In genomic region chr2:173962036-173962435, GRCh38 we compare ENCODE assay signal across 9 cellular contexts. TPM values are rescaled to one million over a fixed set of nuclear protein-coding genes. Genes with fewer than 3 reads are reported as not detected.
DNase-seq lines count a peak whose midpoint lies in the region; ATAC-seq and TF ChIP-seq lines count a peak whose summit lies in the region.
"Had no signal": no experiment of that assay in that cellular context is flagged by ENCODE, and none has a peak within 500 bp of the region (broad histone marks: within the 10 kb centered on the region; RNA-seq: fewer than 3 reads in every experiment).

No MANE protein-coding gene starts in this region.

- intact Hi-C loops in esophagus squamous epithelium (cut with DNase I), result loop anchor here (10.0 kb wide), 1 partner anchor 73 kb away; no protein-coding TSS in a partner anchor

- H3K27ac ChIP-seq in esophagus squamous epithelium, result peak overlapping the region; percentile 98 to 100 (median 100)

- no peaks in the 10 kb centered on the region for H3K9me3 Mint-ChIP-seq in stimulated activated effector memory CD8-positive, alpha-beta T cell treated with anti-CD3 and anti-CD28 coated beads, Interleukin-12 subunit alpha, Interleukin-12 subunit beta, amount 100 ng/mL, for 72 hours

- H3K4me3 ChIP-seq in esophagus squamous epithelium, result peak overlapping the region; percentile 83 to 99 (median 94)

- no peak for ATAC-seq in stimulated activated effector memory CD8-positive, alpha-beta T cell treated with anti-CD3 and anti-CD28 coated beads, Interleukin-12 subunit alpha, Interleukin-12 subunit beta, amount 100 ng/mL, for 72 hours
- ATAC-seq in GM18858 (IDR thresholded peaks at IDR 0.05; ENCODE audit: unreplicated experiment), result no peak

- H3K36me3 Mint-ChIP-seq in stimulated activated effector memory CD8-positive, alpha-beta T cell treated with anti-CD3 and anti-CD28 coated beads, Interleukin-12 subunit alpha, Interleukin-12 subunit beta, amount 100 ng/mL, for 72 hours, result peaks cover 89% of the 10 kb centered on the region

- H3K36me3 ChIP-seq in esophagus squamous epithelium, result peaks cover 0 to 15% (median 0%) of the 10 kb centered on the region in 3 donors

- WGBS in esophagus squamous epithelium, 2 donors, result 30 to 42% methylated on average over 1 of the region's 1 CpG

- peaks cover 6 to 72% (median 42%) of the 10 kb centered on the region in 3 donors for H3K4me1 ChIP-seq in esophagus squamous epithelium

- DNase-seq in NOMO-1 (lab: John Stamatoyannopoulos, UW; ENCODE audit: unreplicated experiment in 2 of 2) (peak; percentile 21 to 34), NOMO-1 treated with dmso at 0.1 percent for 144 hours (lab: John Stamatoyannopoulos, UW; ENCODE audit: unreplicated experiment) (no peak), RPMI7951 (ENCODE audit: low read depth) (peak; percentile 13), esophagus squamous epithelium (lab: John Stamatoyannopoulos, UW) (no peak), HK-2 (ENCODE audit: unreplicated experiment) (no peak), SK-N-DZ (ENCODE audit: low spot score) (no peak)
- DNase-seq in stimulated activated effector memory CD8-positive, alpha-beta T cell treated with anti-CD3 and anti-CD28 coated beads, Interleukin-12 subunit alpha, Interleukin-12 subunit beta, amount 100 ng/mL, for 72 hours (ENCODE audit: low spot score in 2 of 2), result no peak
- DNase-seq: activated CD4-positive, alpha-beta T cell treated with anti-CD3 and anti-CD28 coated beads for 4 hours had no signal

- no peak for TF ChIP-seq POLR2A in esophagus squamous epithelium (IDR thresholded peaks at IDR 0.05)

- peaks cover 55% of the 10 kb centered on the region for H3K4me1 Mint-ChIP-seq in stimulated activated effector memory CD8-positive, alpha-beta T cell treated with anti-CD3 and anti-CD28 coated beads, Interleukin-12 subunit alpha, Interleukin-12 subunit beta, amount 100 ng/mL, for 72 hours

- TF ChIP-seq CTCF in esophagus squamous epithelium (IDR thresholded peaks at IDR 0.05), result no peak

- H3K27me3 ChIP-seq in esophagus squamous epithelium, result no peaks in the 10 kb centered on the region

- H3K9me3 ChIP-seq in esophagus squamous epithelium, result no peaks in the 10 kb centered on the region

- H3K27ac Mint-ChIP-seq in stimulated activated effector memory CD8-positive, alpha-beta T cell treated with anti-CD3 and anti-CD28 coated beads, Interleukin-12 subunit alpha, Interleukin-12 subunit beta, amount 100 ng/mL, for 72 hours, result peak overlapping the region; percentile 97

- peak overlapping the region; percentile 74 for H3K4me3 Mint-ChIP-seq in stimulated activated effector memory CD8-positive, alpha-beta T cell treated with anti-CD3 and anti-CD28 coated beads, Interleukin-12 subunit alpha, Interleukin-12 subunit beta, amount 100 ng/mL, for 72 hours

RNA-seq across cellular contexts. Expression of gene SP3, which starts 3.1 kb away (rescaled TPM):
- total RNA-seq in RPMI7951 (2014; rRNA removed; shearing (Covaris generic)), result 93.2 and 101 TPM in 2 replicates
- 10 to 100 TPM; 41.3 to 97.8 (median 67.6) TPM for total RNA-seq in esophagus squamous epithelium
- polyA plus RNA-seq in SK-N-DZ (2014; cell fraction: cytosol; rRNA removed), result 61.8 and 63.5 TPM in 2 replicates
- 39.5 and 69.9 TPM in 2 replicates for polyA plus RNA-seq in SK-N-DZ (2014; cell fraction: nucleus; rRNA removed)

Comparison
In these comparisons a context has a peak if more than half of its experiments do, and no peak if none do; other contexts are left out.
1. DNase-seq: peak in NOMO-1 (2 of 2) and RPMI7951 (single experiment); none in NOMO-1 treated with dmso at 0.1 percent for 144 hours (single experiment), esophagus squamous epithelium (single experiment), stimulated activated effector memory CD8-positive, alpha-beta T cell treated with anti-CD3 and anti-CD28 coated beads, Interleukin-12 subunit alpha, Interleukin-12 subunit beta, amount 100 ng/mL, for 72 hours (0 of 2), HK-2 (single experiment) and SK-N-DZ (single experiment).